1 cellular context compared by ENCODE assay signal in the genomic region with DNA sequence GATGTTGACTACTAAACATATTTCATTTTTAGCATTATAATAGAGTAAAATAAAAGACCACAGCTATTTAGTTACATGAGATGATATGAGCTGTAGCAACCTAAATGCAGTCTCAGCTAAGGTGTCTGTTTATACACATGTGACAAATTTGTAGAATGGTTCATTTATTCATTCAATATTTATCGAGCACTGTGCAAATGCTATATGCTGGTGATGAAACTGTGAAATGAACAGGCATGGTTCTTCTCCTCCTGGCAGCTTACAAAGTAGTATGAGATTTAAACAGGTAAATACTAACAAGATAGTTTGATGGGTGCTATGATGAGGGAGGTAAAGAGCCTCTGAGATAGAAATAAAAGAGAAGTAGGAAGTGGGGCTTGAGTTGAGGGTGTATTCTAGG.
TF ChIP-seq lines count a peak whose summit lies in the region.

No MANE protein-coding gene starts in this region.

TF ChIP-seq in GM23338, 12 proteins besides CTCF, POLR2A, EP300 and RAD21 (continued from another document):
- TF ChIP-seq POLR2AphosphoS5 (IDR thresholded peaks at IDR 0.05; ENCODE audit: low read depth) (no peak), ZNF114 (CRISPR knock-in tag; IDR thresholded peaks at IDR 0.05) (no peak), NANOG (IDR thresholded peaks at IDR 0.05; ENCODE audit: borderline replicate concordance) (no peak)
TF ChIP-seq in GM23338: peak in this region for 0.
